In the genomic region with DNA sequence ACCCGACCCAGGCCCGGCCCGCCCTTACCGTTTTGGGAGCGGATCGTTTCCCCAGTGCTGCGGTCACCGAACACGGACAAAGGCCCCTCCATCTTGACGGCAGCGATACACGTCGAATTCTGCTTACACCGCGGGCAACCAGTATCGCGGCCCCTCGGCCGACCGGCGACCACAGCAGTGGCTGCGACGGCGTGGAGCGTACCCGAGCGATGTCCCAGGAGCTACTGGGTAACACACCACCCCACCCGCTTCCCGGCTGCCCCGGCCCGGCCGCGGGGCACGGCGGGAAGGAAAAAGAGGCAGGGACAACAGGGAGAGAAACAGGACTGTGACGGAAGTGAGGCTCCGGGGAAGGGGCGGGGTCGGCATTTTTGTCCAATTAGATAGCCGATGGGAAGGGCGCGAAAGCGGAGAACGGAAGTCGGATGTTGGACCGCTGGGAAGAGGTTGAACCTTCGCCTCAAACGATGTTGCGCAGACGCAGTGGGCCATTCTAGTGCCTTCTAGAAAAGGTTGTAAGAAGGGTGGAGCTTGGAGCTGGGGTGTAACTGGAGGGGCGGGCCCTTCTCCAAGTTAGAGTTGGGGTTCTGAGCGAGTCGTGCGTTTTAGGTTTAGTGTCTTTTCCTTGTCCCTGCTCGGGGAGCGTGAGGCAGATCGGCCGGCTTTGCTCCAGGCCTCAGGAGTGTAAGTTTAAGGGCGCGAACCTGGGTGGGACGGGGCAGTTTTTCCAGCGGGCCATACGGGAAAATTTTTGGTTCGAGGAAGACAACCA, we compare ENCODE assay signal across 1 cellular context.
TF ChIP-seq lines count a peak whose summit lies in the region.

A gene (minus strand): TSS at position 226 of the 772 bp plus-strand sequence. CDS start 134 bp downstream, at position 92.

TF ChIP-seq in HepG2, 621 proteins besides CTCF, POLR2A, EP300 and RAD21 (continued from another document):
- TF ChIP-seq, protein P1, sequence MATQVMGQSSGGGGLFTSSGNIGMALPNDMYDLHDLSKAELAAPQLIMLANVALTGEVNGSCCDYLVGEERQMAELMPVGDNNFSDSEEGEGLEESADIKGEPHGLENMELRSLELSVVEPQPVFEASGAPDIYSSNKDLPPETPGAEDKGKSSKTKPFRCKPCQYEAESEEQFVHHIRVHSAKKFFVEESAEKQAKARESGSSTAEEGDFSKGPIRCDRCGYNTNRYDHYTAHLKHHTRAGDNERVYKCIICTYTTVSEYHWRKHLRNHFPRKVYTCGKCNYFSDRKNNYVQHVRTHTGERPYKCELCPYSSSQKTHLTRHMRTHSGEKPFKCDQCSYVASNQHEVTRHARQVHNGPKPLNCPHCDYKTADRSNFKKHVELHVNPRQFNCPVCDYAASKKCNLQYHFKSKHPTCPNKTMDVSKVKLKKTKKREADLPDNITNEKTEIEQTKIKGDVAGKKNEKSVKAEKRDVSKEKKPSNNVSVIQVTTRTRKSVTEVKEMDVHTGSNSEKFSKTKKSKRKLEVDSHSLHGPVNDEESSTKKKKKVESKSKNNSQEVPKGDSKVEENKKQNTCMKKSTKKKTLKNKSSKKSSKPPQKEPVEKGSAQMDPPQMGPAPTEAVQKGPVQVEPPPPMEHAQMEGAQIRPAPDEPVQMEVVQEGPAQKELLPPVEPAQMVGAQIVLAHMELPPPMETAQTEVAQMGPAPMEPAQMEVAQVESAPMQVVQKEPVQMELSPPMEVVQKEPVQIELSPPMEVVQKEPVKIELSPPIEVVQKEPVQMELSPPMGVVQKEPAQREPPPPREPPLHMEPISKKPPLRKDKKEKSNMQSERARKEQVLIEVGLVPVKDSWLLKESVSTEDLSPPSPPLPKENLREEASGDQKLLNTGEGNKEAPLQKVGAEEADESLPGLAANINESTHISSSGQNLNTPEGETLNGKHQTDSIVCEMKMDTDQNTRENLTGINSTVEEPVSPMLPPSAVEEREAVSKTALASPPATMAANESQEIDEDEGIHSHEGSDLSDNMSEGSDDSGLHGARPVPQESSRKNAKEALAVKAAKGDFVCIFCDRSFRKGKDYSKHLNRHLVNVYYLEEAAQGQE (IDR thresholded peaks at IDR 0.05; ENCODE audit: borderline replicate concordance in 1 of 2, low read depth in 1 of 2, low read length in 2 of 2) = peak in 1 of 2 experiments; percentile 51; a peak in 1 of 4 replicates
- TF ChIP-seq HDAC2 (CRISPR knock-in tag; IDR thresholded peaks at IDR 0.05) (peak; percentile 73; the same call in 1 of the 2 replicates), JARID2 (CRISPR knock-in tag; IDR thresholded peaks at IDR 0.05; ENCODE audit: insufficient replicate concordance) (no peak), TBP (CRISPR knock-in tag; IDR thresholded peaks at IDR 0.05) (no peak; the same call in 1 of the 2 replicates), TEAD3 (CRISPR knock-in tag; optimal IDR thresholded peaks at IDR 0.05; ENCODE audit: borderline replicate concordance) (no peak), SMC3 (IDR thresholded peaks at IDR 0.05; ENCODE audit: low read length) (no peak), BCL6 (CRISPR knock-in tag; IDR thresholded peaks at IDR 0.05) (peak; percentile 31; the same call in 1 of the 2 replicates), SYNCRIP (IDR thresholded peaks at IDR 0.05; ENCODE audit: insufficient read depth, low read depth, low read length) (no peak), BRD4 (CRISPR knock-in tag; IDR thresholded peaks at IDR 0.05) (peak; percentile 60; the same call in 1 of the 2 replicates), MLLT10 (CRISPR knock-in tag; IDR thresholded peaks at IDR 0.05) (no peak), EZH2 (conservative IDR thresholded peaks at IDR 0.05; ENCODE audit: low read depth, low read length) (no peak), SP1 (IDR thresholded peaks at IDR 0.05) (no peak), SP1 (CRISPR knock-in tag; IDR thresholded peaks at IDR 0.05) (peak; percentile 81), ZFAT (CRISPR knock-in tag; conservative IDR thresholded peaks at IDR 0.05) (no peak; the same call in 1 of the 2 replicates), ZNF382 (CRISPR knock-in tag; IDR thresholded peaks at IDR 0.05; ENCODE audit: borderline replicate concordance) (no peak), SP2 (CRISPR knock-in tag; IDR thresholded peaks at IDR 0.05) (peak; percentile 64)
- TF ChIP-seq, protein P2, sequence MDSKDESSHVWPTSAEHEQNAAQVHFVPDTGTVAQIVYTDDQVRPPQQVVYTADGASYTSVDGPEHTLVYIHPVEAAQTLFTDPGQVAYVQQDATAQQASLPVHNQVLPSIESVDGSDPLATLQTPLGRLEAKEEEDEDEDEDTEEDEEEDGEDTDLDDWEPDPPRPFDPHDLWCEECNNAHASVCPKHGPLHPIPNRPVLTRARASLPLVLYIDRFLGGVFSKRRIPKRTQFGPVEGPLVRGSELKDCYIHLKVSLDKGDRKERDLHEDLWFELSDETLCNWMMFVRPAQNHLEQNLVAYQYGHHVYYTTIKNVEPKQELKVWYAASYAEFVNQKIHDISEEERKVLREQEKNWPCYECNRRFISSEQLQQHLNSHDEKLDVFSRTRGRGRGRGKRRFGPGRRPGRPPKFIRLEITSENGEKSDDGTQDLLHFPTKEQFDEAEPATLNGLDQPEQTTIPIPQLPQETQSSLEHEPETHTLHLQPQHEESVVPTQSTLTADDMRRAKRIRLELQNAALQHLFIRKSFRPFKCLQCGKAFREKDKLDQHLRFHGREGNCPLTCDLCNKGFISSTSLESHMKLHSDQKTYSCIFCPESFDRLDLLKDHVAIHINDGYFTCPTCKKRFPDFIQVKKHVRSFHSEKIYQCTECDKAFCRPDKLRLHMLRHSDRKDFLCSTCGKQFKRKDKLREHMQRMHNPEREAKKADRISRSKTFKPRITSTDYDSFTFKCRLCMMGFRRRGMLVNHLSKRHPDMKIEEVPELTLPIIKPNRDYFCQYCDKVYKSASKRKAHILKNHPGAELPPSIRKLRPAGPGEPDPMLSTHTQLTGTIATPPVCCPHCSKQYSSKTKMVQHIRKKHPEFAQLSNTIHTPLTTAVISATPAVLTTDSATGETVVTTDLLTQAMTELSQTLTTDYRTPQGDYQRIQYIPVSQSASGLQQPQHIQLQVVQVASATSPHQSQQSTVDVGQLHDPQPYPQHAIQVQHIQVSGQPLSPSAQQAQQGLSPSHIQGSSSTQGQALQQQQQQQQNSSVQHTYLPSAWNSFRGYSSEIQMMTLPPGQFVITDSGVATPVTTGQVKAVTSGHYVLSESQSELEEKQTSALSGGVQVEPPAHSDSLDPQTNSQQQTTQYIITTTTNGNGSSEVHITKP (CRISPR knock-in tag; IDR thresholded peaks at IDR 0.05; ENCODE audit: low read depth) = peak; percentile 74; the same call in 1 of the 2 replicates
- TF ChIP-seq, protein P3, sequence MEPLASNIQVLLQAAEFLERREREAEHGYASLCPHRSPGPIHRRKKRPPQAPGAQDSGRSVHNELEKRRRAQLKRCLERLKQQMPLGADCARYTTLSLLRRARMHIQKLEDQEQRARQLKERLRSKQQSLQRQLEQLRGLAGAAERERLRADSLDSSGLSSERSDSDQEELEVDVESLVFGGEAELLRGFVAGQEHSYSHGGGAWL (CRISPR knock-in tag; IDR thresholded peaks at IDR 0.05) = peak; percentile 91; the same call in 1 of the 2 replicates
- TF ChIP-seq, protein P4, sequence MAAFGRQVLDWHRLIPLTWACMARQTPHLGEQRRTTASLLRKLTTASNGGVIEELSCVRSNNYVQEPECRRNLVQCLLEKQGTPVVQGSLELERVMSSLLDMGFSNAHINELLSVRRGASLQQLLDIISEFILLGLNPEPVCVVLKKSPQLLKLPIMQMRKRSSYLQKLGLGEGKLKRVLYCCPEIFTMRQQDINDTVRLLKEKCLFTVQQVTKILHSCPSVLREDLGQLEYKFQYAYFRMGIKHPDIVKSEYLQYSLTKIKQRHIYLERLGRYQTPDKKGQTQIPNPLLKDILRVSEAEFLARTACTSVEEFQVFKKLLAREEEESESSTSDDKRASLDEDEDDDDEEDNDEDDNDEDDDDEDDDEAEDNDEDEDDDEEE (CRISPR knock-in tag; IDR thresholded peaks at IDR 0.05) = no peak
TF ChIP-seq in HepG2: peak in this region for 341.
